Comparison of ENCODE assay signal across 8 cellular contexts in genomic region chr15:97961067-97961954, GRCh38. TPM values are rescaled to one million over a fixed set of nuclear protein-coding genes. Genes with fewer than 3 reads are reported as not detected.
DNase-seq lines count a peak whose midpoint lies in the region; ATAC-seq and TF ChIP-seq lines count a peak whose summit lies in the region.

No MANE protein-coding gene starts in this region.

- H3K4me3 ChIP-seq in SJCRH30, result peak overlapping the region; percentile 71
- H3K4me3 ChIP-seq in choroid plexus epithelial cell (ENCODE audit: low read depth, low read length), result peak overlapping the region; percentile 68

- ATAC-seq in HG03432 (IDR thresholded peaks at IDR 0.05; ENCODE audit: unreplicated experiment), result no peak
- ATAC-seq in GM21786 (IDR thresholded peaks at IDR 0.05; ENCODE audit: unreplicated experiment), result no peak

- H3K27me3 ChIP-seq in SJCRH30, result no peaks in the 10 kb centered on the region

- H3K27ac ChIP-seq in SJCRH30, result no peak overlapping the region

- TF ChIP-seq CTCF in choroid plexus epithelial cell (conservative IDR thresholded peaks at IDR 0.05; ENCODE audit: low read depth, low read length), result no peak

- DNase-seq in NCI-H146 (lab: John Stamatoyannopoulos, UW) (peak; percentile 72), NCI-H146 treated with DMSO at 0.1 percent for 48 hours (lab: John Stamatoyannopoulos, UW; ENCODE audit: unreplicated experiment) (no peak), SJCRH30 (peak in 1 of 2 experiments; percentile 5), choroid plexus epithelial cell (ENCODE audit: low read depth) (no peak), left kidney (ENCODE audit: low read depth, low spot score) (peak; percentile 63)
- DNase-seq in stimulated activated CD4-positive, alpha-beta T cell treated with anti-CD3 and anti-CD28 coated beads, Interleukin-4, amount 100 ng/mL, for 24 hours, result peak; percentile 5

- no peaks in the 10 kb centered on the region for H3K9me3 ChIP-seq in SJCRH30 (replicated peaks)

- H3K36me3 ChIP-seq in SJCRH30, result no peaks in the 10 kb centered on the region

- H3K4me1 ChIP-seq in SJCRH30, result no peaks in the 10 kb centered on the region

RNA-seq across cellular contexts. Expression of gene ARRDC4, which starts 0.8 kb away (rescaled TPM):
- 4.6 and 4.8 TPM in 2 replicates for total RNA-seq in SJCRH30 (2014; rRNA removed; shearing (Covaris generic))

Comparison
In these comparisons a context has a peak if more than half of its experiments do, and no peak if none do; other contexts are left out.
1. DNase-seq: peak in NCI-H146 (single experiment), left kidney (single experiment) and stimulated activated CD4-positive, alpha-beta T cell treated with anti-CD3 and anti-CD28 coated beads, Interleukin-4, amount 100 ng/mL, for 24 hours (single experiment); none in NCI-H146 treated with DMSO at 0.1 percent for 48 hours (single experiment) and choroid plexus epithelial cell (single experiment).